In genomic region chr16:20898938-20899502, GRCh38 we compare ENCODE assay signal across 1 cellular context.
TF ChIP-seq lines count a peak whose summit lies in the region.

No MANE protein-coding gene starts in this region.

TF ChIP-seq in SK-N-SH, 30 proteins besides CTCF, POLR2A, EP300 and RAD21 (continued from another document):
- TF ChIP-seq REST (IDR thresholded peaks at IDR 0.05; ENCODE audit: low read depth, low read length) = no peak
- TF ChIP-seq POLR2AphosphoS5 (IDR thresholded peaks at IDR 0.05; ENCODE audit: low read depth, low read length) = no peak
TF ChIP-seq in SK-N-SH: peak in this region for 0.
